ENCODE assay signal across 8 cellular contexts in genomic region chr6:32113386-32114352, GRCh38. TPM values are rescaled to one million over a fixed set of nuclear protein-coding genes. Genes with fewer than 3 reads are reported as not detected.
A peak's percentile ranks its signal among the peaks of the same experiment; 100 is the strongest.
DNase-seq lines count a peak whose midpoint lies in the region; ATAC-seq and TF ChIP-seq lines count a peak whose summit lies in the region.

No MANE protein-coding gene starts in this region.

- DNase-seq in C1 segment of cervical spinal cord (lab: John Stamatoyannopoulos, UW) (peak in 10 of 14 donors; percentile 25 to 83 (median 60)), SJCRH30 (peak; percentile 47 to 49), esophagus squamous epithelium (lab: John Stamatoyannopoulos, UW) (no peak), NCI-H1092 treated with DMSO at 0.1 percent for 48 hours (lab: John Stamatoyannopoulos, UW) (no peak)

- H3K4me1 ChIP-seq in SJCRH30, result peaks cover 5% of the 10 kb centered on the region; the same call in 1 of the 2 replicates
- peaks cover 14 to 68% (median 43%) of the 10 kb centered on the region in 3 donors for H3K4me1 ChIP-seq in esophagus squamous epithelium
- H3K4me1 ChIP-seq in muscle layer of colon (ENCODE audit: insufficient read depth, low read length), result peaks cover 42% of the 10 kb centered on the region

- WGBS in esophagus squamous epithelium, 2 donors, result 61 to 72% methylated on average over 9 of the region's 9 CpGs

- intact Hi-C loops in esophagus squamous epithelium (cut with DNase I), result no loop called here

- H3K9me3 ChIP-seq in SJCRH30 (replicated peaks), result no peaks in the 10 kb centered on the region
- H3K9me3 ChIP-seq in esophagus squamous epithelium, result no peaks in the 10 kb centered on the region
- no peaks in the 10 kb centered on the region for H3K9me3 ChIP-seq in muscle layer of colon (ENCODE audit: low read length)

- no peak for TF ChIP-seq POLR2A in esophagus squamous epithelium (IDR thresholded peaks at IDR 0.05)

- H3K27me3 ChIP-seq in SJCRH30 (no peaks in the 10 kb centered on the region), esophagus squamous epithelium (peaks cover 0 to 5% (median 0%) of the 10 kb centered on the region in 4 donors), muscle layer of colon (ENCODE audit: control insufficient read depth in 1 of 2, insufficient read depth in 2 of 2, low read length in 2 of 2) (no peaks in the 10 kb centered on the region)

- ATAC-seq in GM18511 (IDR thresholded peaks at IDR 0.05; ENCODE audit: unreplicated experiment) (no peak), HG02642 (IDR thresholded peaks at IDR 0.05; ENCODE audit: poor library complexity, unreplicated experiment) (no peak), HG02840 (IDR thresholded peaks at IDR 0.05; ENCODE audit: low FRiP score, unreplicated experiment) (no peak)

- H3K36me3 ChIP-seq in SJCRH30 (peaks cover 14% of the 10 kb centered on the region), esophagus squamous epithelium (peaks cover 13 to 45% (median 28%) of the 10 kb centered on the region in 3 donors), muscle layer of colon (ENCODE audit: insufficient read depth, low read length) (peaks cover 34% of the 10 kb centered on the region)

- no peak overlapping the region for H3K4me3 ChIP-seq in SJCRH30
- no peak overlapping the region for H3K4me3 ChIP-seq in esophagus squamous epithelium
- no peak overlapping the region for H3K4me3 ChIP-seq in muscle layer of colon (ENCODE audit: low read depth in 1 of 2, low read length in 2 of 2)

- TF ChIP-seq CTCF in esophagus squamous epithelium (IDR thresholded peaks at IDR 0.05), result peak in 2 of 6 experiments; percentile 11 to 19

- H3K9ac ChIP-seq in muscle layer of colon (ENCODE audit: low read length), result no peak overlapping the region

- H3K27ac ChIP-seq in SJCRH30, result no peak overlapping the region
- peak overlapping the region; percentile 26 to 88 (median 85) for H3K27ac ChIP-seq in esophagus squamous epithelium
- peak overlapping the region; percentile 78 for H3K27ac ChIP-seq in muscle layer of colon (ENCODE audit: low read depth, low read length)

RNA-seq across cellular contexts. Expression of gene TNXB, which starts 4.5 kb away (rescaled TPM):
- total RNA-seq in SJCRH30 (2014; rRNA removed; shearing (Covaris generic)), result 1.6 and 3.3 TPM in 2 replicates
- 100 to 1,000 TPM in 1 of 4 donors, 10 to 100 TPM in 3; 10.5 to 102 (median 31.0) TPM for total RNA-seq in esophagus squamous epithelium

RNA-seq across cellular contexts. Expression of gene ATF6B, which starts 14.4 kb away (rescaled TPM):
- total RNA-seq in SJCRH30 (2014; rRNA removed; shearing (Covaris generic)), result 26.1 and 33.0 TPM in 2 replicates
- total RNA-seq in esophagus squamous epithelium, result 10 to 100 TPM; 27.3 to 45.4 (median 30.0) TPM

RNA-seq across cellular contexts. Expression of gene FKBPL, which starts 16.4 kb away (rescaled TPM):
- total RNA-seq in SJCRH30 (2014; rRNA removed; shearing (Covaris generic)), result 8.2 and 8.7 TPM in 2 replicates
- total RNA-seq in esophagus squamous epithelium, result 10 to 100 TPM in 1 of 4 donors, 1 to 10 TPM in 3; 5.9 to 16.7 (median 6.8) TPM

RNA-seq across cellular contexts. Expression of gene PRRT1, which starts 38.1 kb away (rescaled TPM):
- total RNA-seq in SJCRH30 (2014; rRNA removed; shearing (Covaris generic)), result 0.25 and 0.30 TPM in 2 replicates
- under 1 TPM in 3 of 4 donors, not detected in 1; 0.35 to 0.87 (median 0.57) TPM for total RNA-seq in esophagus squamous epithelium

RNA-seq across cellular contexts. Expression of gene PPT2, which starts 40.3 kb away (rescaled TPM):
- 120 and 150 TPM in 2 replicates for total RNA-seq in SJCRH30 (2014; rRNA removed; shearing (Covaris generic))
- total RNA-seq in esophagus squamous epithelium, result 100 to 1,000 TPM in 1 of 4 donors, 10 to 100 TPM in 3; 17.3 to 133 (median 23.7) TPM

Comparison
In these comparisons a context has a peak if more than half of its experiments do, and no peak if none do; other contexts are left out.
1. DNase-seq: peak in C1 segment of cervical spinal cord (10 of 14) and SJCRH30 (2 of 2); none in esophagus squamous epithelium (single experiment) and NCI-H1092 treated with DMSO at 0.1 percent for 48 hours (single experiment).